In the genomic region with DNA sequence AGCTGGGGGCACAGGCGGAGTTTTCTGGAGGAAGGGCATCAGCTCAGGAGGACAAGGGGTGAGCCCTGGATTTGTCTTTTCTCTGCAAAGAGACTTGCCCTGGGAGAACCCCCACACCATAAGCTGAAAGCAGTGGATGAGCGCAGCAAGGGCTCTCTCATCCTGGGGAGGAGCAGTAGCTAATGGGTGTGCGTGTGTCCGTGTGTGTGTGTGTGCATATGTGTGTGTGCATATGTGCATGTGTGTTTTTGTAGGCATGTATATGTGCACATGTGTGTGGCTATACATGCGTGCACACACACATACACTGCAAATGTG, we compare ENCODE assay signal across 20 cellular contexts. TPM values are rescaled to one million over a fixed set of nuclear protein-coding genes. Genes with fewer than 3 reads are reported as not detected.
"Had no signal": no experiment of that assay in that cellular context is flagged by ENCODE, and none has a peak within 500 bp of the region (broad histone marks: within the 10 kb centered on the region; RNA-seq: fewer than 3 reads in every experiment).

No MANE protein-coding gene starts in this region.

- ATAC-seq: activated CD4-positive, alpha-beta T cell treated with anti-CD3 and anti-CD28 coated beads for 36 hours; activated CD8-positive, alpha-beta memory T cell treated with anti-CD3 and anti-CD28 coated beads, Interleukin-2, amount 10 ng/mL, durations not matched to agents 7 days and 5 days; activated CD8-positive, alpha-beta T cell treated with anti-CD3 and anti-CD28 coated beads, Interleukin-2, amount 10 ng/mL, durations not matched to agents 7 days and 5 days; stimulated activated naive CD8-positive, alpha-beta T cell treated with anti-CD3 and anti-CD28 coated beads, Interleukin-15, Interleukin-2, amounts not matched to agents 100 U/mL and 50 U/mL, for 24 hours; T-cell had no signal

- H3K27ac ChIP-seq: testis, transverse colon had no signal

- H3K4me3 ChIP-seq: testis, transverse colon had no signal

- H3K4me3 Mint-ChIP-seq: activated CD4-positive, alpha-beta T cell treated with anti-CD3 and anti-CD28 coated beads for 36 hours; activated CD8-positive, alpha-beta memory T cell treated with anti-CD3 and anti-CD28 coated beads, Interleukin-2, amount 10 ng/mL, durations not matched to agents 7 days and 5 days; activated CD8-positive, alpha-beta T cell treated with anti-CD3 and anti-CD28 coated beads, Interleukin-2, amount 10 ng/mL, durations not matched to agents 7 days and 5 days; activated T-helper 1 cell treated with anti-CD3 and anti-CD28 coated beads, Interleukin-12 subunit alpha, Interleukin-12 subunit beta, Interleukin-2, Interleukin-4 antibody, amounts not matched to agents 30 ng/mL and 10 ng/mL and 1 ng/mL, durations not matched to agents 14 hours and 24 hours and 36 hours; mesothelial cell of epicardium; naive B cell; T-cell; T-helper 2 cell treated with Interferon-gamma antibody and Interleukin-4, amounts not matched to agents 5 μg/mL and 100 μg/mL, for 36 hours had no signal

- H3K9me3 Mint-ChIP-seq: activated T-helper 1 cell treated with anti-CD3 and anti-CD28 coated beads, Interleukin-12 subunit alpha, Interleukin-12 subunit beta, Interleukin-2, Interleukin-4 antibody, amounts not matched to agents 30 ng/mL and 10 ng/mL and 1 ng/mL, durations not matched to agents 14 hours and 24 hours and 36 hours; mesothelial cell of epicardium; T-cell; T-helper 2 cell treated with Interferon-gamma antibody and Interleukin-4, amounts not matched to agents 5 μg/mL and 100 μg/mL, for 36 hours had no signal

- H3K27ac Mint-ChIP-seq: activated CD4-positive, alpha-beta T cell treated with anti-CD3 and anti-CD28 coated beads for 36 hours; activated CD8-positive, alpha-beta memory T cell treated with anti-CD3 and anti-CD28 coated beads, Interleukin-2, amount 10 ng/mL, durations not matched to agents 7 days and 5 days; activated CD8-positive, alpha-beta T cell treated with anti-CD3 and anti-CD28 coated beads, Interleukin-2, amount 10 ng/mL, durations not matched to agents 7 days and 5 days; activated T-helper 1 cell treated with anti-CD3 and anti-CD28 coated beads, Interleukin-12 subunit alpha, Interleukin-12 subunit beta, Interleukin-2, Interleukin-4 antibody, amounts not matched to agents 30 ng/mL and 10 ng/mL and 1 ng/mL, durations not matched to agents 14 hours and 24 hours and 36 hours; mesothelial cell of epicardium; naive B cell; T-cell; T-helper 2 cell treated with Interferon-gamma antibody and Interleukin-4, amounts not matched to agents 5 μg/mL and 100 μg/mL, for 36 hours had no signal

- H3K36me3 ChIP-seq: transverse colon had no signal

- H3K9me3 ChIP-seq: testis, transverse colon had no signal

- H3K4me1 ChIP-seq: testis, transverse colon had no signal

- DNase-seq: activated CD4-positive, alpha-beta T cell treated with anti-CD3 and anti-CD28 coated beads for 36 hours; activated CD4-positive, CD25-positive, alpha-beta regulatory T cell; activated CD8-positive, alpha-beta memory T cell treated with anti-CD3 and anti-CD28 coated beads, Interleukin-2, amount 10 ng/mL, durations not matched to agents 7 days and 5 days; activated CD8-positive, alpha-beta T cell treated with anti-CD3 and anti-CD28 coated beads, Interleukin-2, amount 10 ng/mL, durations not matched to agents 7 days and 5 days; activated gamma-delta T cell treated with Interleukin-2 at 50 U/mL for 16 hours; activated naive CD4-positive, alpha-beta T cell treated with anti-CD3 and anti-CD28 coated beads, Interleukin-2, amount 50 U/mL, for 16 hours; amniotic stem cell; central memory CD4-positive, alpha-beta T cell; left cardiac atrium; naive B cell; occipital lobe; stimulated activated CD4-positive, alpha-beta T cell treated with anti-CD3 and anti-CD28 coated beads, Interleukin-2, amount 100 ng/mL, for 48 hours; stimulated activated naive CD8-positive, alpha-beta T cell treated with anti-CD3 and anti-CD28 coated beads, Interleukin-15, Interleukin-2, amounts not matched to agents 100 U/mL and 50 U/mL, for 24 hours; testis; transverse colon had no signal

- H3K36me3 Mint-ChIP-seq: activated CD8-positive, alpha-beta memory T cell treated with anti-CD3 and anti-CD28 coated beads, Interleukin-2, amount 10 ng/mL, durations not matched to agents 7 days and 5 days; mesothelial cell of epicardium; naive B cell; T-cell had no signal

- H3K4me1 Mint-ChIP-seq: activated CD8-positive, alpha-beta memory T cell treated with anti-CD3 and anti-CD28 coated beads, Interleukin-2, amount 10 ng/mL, durations not matched to agents 7 days and 5 days; T-cell had no signal

- H3K27me3 Mint-ChIP-seq: activated CD8-positive, alpha-beta memory T cell treated with anti-CD3 and anti-CD28 coated beads, Interleukin-2, amount 10 ng/mL, durations not matched to agents 7 days and 5 days had no signal

- H3K27me3 ChIP-seq: testis, transverse colon had no signal

RNA-seq across cellular contexts. Expression of gene SMIM38, which starts 45.3 kb away (rescaled TPM):
- polyA plus RNA-seq: keratinocyte had no signal
